Comparison of ENCODE assay signal across 27 cellular contexts in genomic region chr19:40513741-40514315, GRCh38. TPM values are rescaled to one million over a fixed set of nuclear protein-coding genes. Genes with fewer than 3 reads are reported as not detected.
DNase-seq lines count a peak whose midpoint lies in the region; ATAC-seq and TF ChIP-seq lines count a peak whose summit lies in the region.
"Had no signal": no experiment of that assay in that cellular context is flagged by ENCODE, and none has a peak within 500 bp of the region (broad histone marks: within the 10 kb centered on the region; RNA-seq: fewer than 3 reads in every experiment).

No MANE protein-coding gene starts in this region.

- no peak overlapping the region for H3K9ac ChIP-seq in neural progenitor cell
- H3K9ac ChIP-seq: KMS-11 had no signal

- no peak overlapping the region for H2AFZ ChIP-seq in neural progenitor cell (replicated peaks)
- H2AFZ ChIP-seq: PC-9 had no signal

- H3K27ac Mint-ChIP-seq in activated naive CD8-positive, alpha-beta T cell, result no peak overlapping the region
- H3K27ac Mint-ChIP-seq in activated naive CD8-positive, alpha-beta T cell treated with anti-CD3 and anti-CD28 coated beads for 36 hours, result no peak overlapping the region
- no peak overlapping the region for H3K27ac Mint-ChIP-seq in WTC11
- H3K27ac Mint-ChIP-seq in neural progenitor cell, result no peak overlapping the region
- H3K27ac Mint-ChIP-seq: B cell; CD8-positive, alpha-beta T cell; IgD-negative memory B cell had no signal

- no peak for ATAC-seq in WTC11
- ATAC-seq in HG02763 (IDR thresholded peaks at IDR 0.05; ENCODE audit: unreplicated experiment), result no peak
- ATAC-seq in sciatic nerve, result no peak
- ATAC-seq: CD8-positive, alpha-beta T cell; GM12878 had no signal

- CTCF ChIA-PET in WTC11 (lab: Charles Lee), result interaction anchor here (1.1 to 2.9 kb wide), 7 partner anchors 9 to 121 kb away, joined by 3 to 21 read pairs (median 7); no protein-coding TSS in a partner anchor

- no peaks in the 10 kb centered on the region for H3K9me3 ChIP-seq in neural progenitor cell (ENCODE audit: low read depth)
- H3K9me3 ChIP-seq: Caco-2 had no signal

- H3K79me2 ChIP-seq in neural progenitor cell (ENCODE audit: low read depth), result no peaks in the 10 kb centered on the region

- no peaks in the 10 kb centered on the region for H3K9me3 Mint-ChIP-seq in activated naive CD8-positive, alpha-beta T cell (ENCODE audit: low read depth)
- no peaks in the 10 kb centered on the region for H3K9me3 Mint-ChIP-seq in activated naive CD8-positive, alpha-beta T cell treated with anti-CD3 and anti-CD28 coated beads for 36 hours
- no peaks in the 10 kb centered on the region for H3K9me3 Mint-ChIP-seq in WTC11
- H3K9me3 Mint-ChIP-seq in neural progenitor cell, result peaks cover 5% of the 10 kb centered on the region
- H3K9me3 Mint-ChIP-seq: CD8-positive, alpha-beta T cell had no signal

- H3K36me3 Mint-ChIP-seq in activated naive CD8-positive, alpha-beta T cell, result peaks cover 6% of the 10 kb centered on the region
- H3K36me3 Mint-ChIP-seq in activated naive CD8-positive, alpha-beta T cell treated with anti-CD3 and anti-CD28 coated beads for 36 hours, result no peaks in the 10 kb centered on the region
- H3K36me3 Mint-ChIP-seq in WTC11, result 0 out of 2 replicates have a peak, but pooled peaks cover 4% of the 10 kb centered on the region
- H3K36me3 Mint-ChIP-seq in neural progenitor cell, result no peaks in the 10 kb centered on the region
- H3K36me3 Mint-ChIP-seq: CD8-positive, alpha-beta T cell; IgD-negative memory B cell had no signal

- no peaks in the 10 kb centered on the region for H3K4me1 ChIP-seq in neural progenitor cell
- H3K4me1 ChIP-seq: Caco-2 had no signal

- intact Hi-C loops in sciatic nerve (cut with DNase I), result no loop called here

- H3K27me3 ChIP-seq in neural progenitor cell, result peaks cover 100% of the 10 kb centered on the region

- H3K36me3 ChIP-seq in neural progenitor cell, result no peaks in the 10 kb centered on the region

- peaks cover 4% of the 10 kb centered on the region for H4K20me1 ChIP-seq in neural progenitor cell (ENCODE audit: low read depth)

- DNase-seq in activated naive CD8-positive, alpha-beta T cell treated with anti-CD3 and anti-CD28 coated beads for 36 hours, result no peak
- no peak for DNase-seq in WTC11 (ENCODE audit: low spot score)
- DNase-seq in caudate nucleus (lab: John Stamatoyannopoulos, UW), result peak in 2 of 61 donors; percentile 24 to 30
- DNase-seq in neural progenitor cell (ENCODE audit: low spot score), result no peak
- DNase-seq in DMS53 treated with DMSO at 0.1 percent for 48 hours (lab: John Stamatoyannopoulos, UW; ENCODE audit: unreplicated experiment), result no peak
- DNase-seq in sciatic nerve (ENCODE audit: low spot score), result no peak
- DNase-seq: Caco-2; CD8-positive, alpha-beta T cell; DMS79; EL; GDM1; HCEC 1CT; MM.1S; NCI-H1694 treated with DMSO at 0.1 percent for 48 hours; NCI-H2081; NCI-H2227 treated with DMSO at 0.1 percent for 48 hours; NCI-H526 treated with DMSO at 0.1 percent for 48 hours; PC-9; Right ventricle myocardium superior; RPMI8226 had no signal

- no peak overlapping the region for H3K4me2 ChIP-seq in neural progenitor cell
- H3K4me2 ChIP-seq: KMS-11, PC-9 had no signal

- peak overlapping the region; percentile 14 for H3K4me3 Mint-ChIP-seq in activated naive CD8-positive, alpha-beta T cell
- no peak overlapping the region for H3K4me3 Mint-ChIP-seq in activated naive CD8-positive, alpha-beta T cell treated with anti-CD3 and anti-CD28 coated beads for 36 hours
- H3K4me3 Mint-ChIP-seq in WTC11 (peak overlapping the region; percentile 38; the same call in 1 of the 2 replicates), neural progenitor cell (peak overlapping the region; percentile 38)
- H3K4me3 Mint-ChIP-seq: B cell; CD8-positive, alpha-beta T cell had no signal

- no peak for TF ChIP-seq CTCF in WTC11 (IDR thresholded peaks at IDR 0.05)
- no peak for TF ChIP-seq CTCF in neural progenitor cell (IDR thresholded peaks at IDR 0.05)

- peaks cover 8% of the 10 kb centered on the region for H3K4me1 Mint-ChIP-seq in activated naive CD8-positive, alpha-beta T cell (ENCODE audit: low read depth)
- no peaks in the 10 kb centered on the region for H3K4me1 Mint-ChIP-seq in activated naive CD8-positive, alpha-beta T cell treated with anti-CD3 and anti-CD28 coated beads for 36 hours
- H3K4me1 Mint-ChIP-seq in WTC11, result 0 out of 2 replicates have a peak, but pooled peaks cover 3% of the 10 kb centered on the region
- peaks cover 15% of the 10 kb centered on the region for H3K4me1 Mint-ChIP-seq in neural progenitor cell

- no peak overlapping the region for H3K4me3 ChIP-seq in neural progenitor cell
- H3K4me3 ChIP-seq: GM12878, PC-9 had no signal

- peaks cover 32% of the 10 kb centered on the region for H3K27me3 Mint-ChIP-seq in activated naive CD8-positive, alpha-beta T cell
- peaks cover 62% of the 10 kb centered on the region for H3K27me3 Mint-ChIP-seq in activated naive CD8-positive, alpha-beta T cell treated with anti-CD3 and anti-CD28 coated beads for 36 hours
- H3K27me3 Mint-ChIP-seq in WTC11 (ENCODE audit: low read depth), result peaks cover 93% of the 10 kb centered on the region
- peaks cover 64% of the 10 kb centered on the region for H3K27me3 Mint-ChIP-seq in neural progenitor cell (ENCODE audit: insufficient read depth, low read depth)

- H3K27ac ChIP-seq in caudate nucleus (ENCODE audit: low read depth, low read length) (peak overlapping the region; percentile 27), neural progenitor cell (no peak overlapping the region)
- H3K27ac ChIP-seq: C4-2B, KMS-11, PC-9 had no signal

- POLR2A ChIA-PET in WTC11 (lab: Charles Lee), result no interaction called here

- peaks cover 7% of the 10 kb centered on the region for H3F3A ChIP-seq in neural progenitor cell (ENCODE audit: low read depth)

TF ChIP-seq in WTC11, 78 proteins besides CTCF, POLR2A, EP300 and RAD21 (continues in another document):
- TF ChIP-seq FOXP4 (CRISPR knock-in tag; IDR thresholded peaks at IDR 0.05) (no peak), ZNF425 (CRISPR knock-in tag; conservative IDR thresholded peaks at IDR 0.05) (no peak), NFYB (CRISPR knock-in tag; conservative IDR thresholded peaks at IDR 0.05; ENCODE audit: low read depth) (no peak)

RNA-seq across cellular contexts. Expression of gene SPTBN4, which starts 47.0 kb away (rescaled TPM):
- 1 to 10 TPM; 1.1 to 2.9 TPM for total RNA-seq in activated naive CD8-positive, alpha-beta T cell treated with anti-CD3 and anti-CD28 coated beads for 36 hours
- total RNA-seq in WTC11 (2021), result 2.8 to 5.7 TPM (median 3.9 TPM) in 3 replicates
- total RNA-seq in neural progenitor cell (ENCODE audit: low replicate concordance), result 2.5 and 8.4 TPM in 2 replicates
- total RNA-seq in sciatic nerve, result 20.9 TPM

RNA-seq across cellular contexts. Expression of gene BLVRB, which starts 48.3 kb away (rescaled TPM):
- 10 to 100 TPM; 15.1 to 15.2 TPM for total RNA-seq in activated naive CD8-positive, alpha-beta T cell treated with anti-CD3 and anti-CD28 coated beads for 36 hours
- total RNA-seq in WTC11 (2021) (35.1 to 38.5 TPM (median 37.1 TPM) in 3 replicates), neural progenitor cell (ENCODE audit: low replicate concordance) (11.3 and 24.4 TPM in 2 replicates), sciatic nerve (83.8 TPM)
